1 cellular context compared by ENCODE assay signal in the genomic region with DNA sequence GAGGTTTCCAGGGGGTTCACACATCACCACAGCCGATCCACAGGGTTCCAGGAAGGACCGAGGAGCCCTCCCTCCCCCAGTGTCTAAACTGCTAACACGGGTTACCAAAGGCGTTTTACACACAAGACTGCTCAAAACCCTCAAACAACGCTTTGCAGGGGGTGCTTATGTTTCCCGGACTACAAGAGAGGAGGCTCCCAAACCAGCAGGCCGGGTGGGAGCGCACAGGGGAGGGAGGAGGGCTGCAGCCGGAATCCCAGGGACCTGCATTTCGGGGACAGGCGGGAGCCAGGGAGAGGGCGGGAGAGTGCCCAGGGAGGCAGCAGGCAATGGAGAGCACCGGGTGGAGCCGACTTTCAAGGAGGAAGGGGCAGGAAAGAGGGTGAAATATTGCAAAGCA.
TF ChIP-seq lines count a peak whose summit lies in the region.

No MANE protein-coding gene starts in this region.

TF ChIP-seq in HepG2, 621 proteins besides CTCF, POLR2A, EP300 and RAD21 (continued from another document):
- TF ChIP-seq, protein P1, sequence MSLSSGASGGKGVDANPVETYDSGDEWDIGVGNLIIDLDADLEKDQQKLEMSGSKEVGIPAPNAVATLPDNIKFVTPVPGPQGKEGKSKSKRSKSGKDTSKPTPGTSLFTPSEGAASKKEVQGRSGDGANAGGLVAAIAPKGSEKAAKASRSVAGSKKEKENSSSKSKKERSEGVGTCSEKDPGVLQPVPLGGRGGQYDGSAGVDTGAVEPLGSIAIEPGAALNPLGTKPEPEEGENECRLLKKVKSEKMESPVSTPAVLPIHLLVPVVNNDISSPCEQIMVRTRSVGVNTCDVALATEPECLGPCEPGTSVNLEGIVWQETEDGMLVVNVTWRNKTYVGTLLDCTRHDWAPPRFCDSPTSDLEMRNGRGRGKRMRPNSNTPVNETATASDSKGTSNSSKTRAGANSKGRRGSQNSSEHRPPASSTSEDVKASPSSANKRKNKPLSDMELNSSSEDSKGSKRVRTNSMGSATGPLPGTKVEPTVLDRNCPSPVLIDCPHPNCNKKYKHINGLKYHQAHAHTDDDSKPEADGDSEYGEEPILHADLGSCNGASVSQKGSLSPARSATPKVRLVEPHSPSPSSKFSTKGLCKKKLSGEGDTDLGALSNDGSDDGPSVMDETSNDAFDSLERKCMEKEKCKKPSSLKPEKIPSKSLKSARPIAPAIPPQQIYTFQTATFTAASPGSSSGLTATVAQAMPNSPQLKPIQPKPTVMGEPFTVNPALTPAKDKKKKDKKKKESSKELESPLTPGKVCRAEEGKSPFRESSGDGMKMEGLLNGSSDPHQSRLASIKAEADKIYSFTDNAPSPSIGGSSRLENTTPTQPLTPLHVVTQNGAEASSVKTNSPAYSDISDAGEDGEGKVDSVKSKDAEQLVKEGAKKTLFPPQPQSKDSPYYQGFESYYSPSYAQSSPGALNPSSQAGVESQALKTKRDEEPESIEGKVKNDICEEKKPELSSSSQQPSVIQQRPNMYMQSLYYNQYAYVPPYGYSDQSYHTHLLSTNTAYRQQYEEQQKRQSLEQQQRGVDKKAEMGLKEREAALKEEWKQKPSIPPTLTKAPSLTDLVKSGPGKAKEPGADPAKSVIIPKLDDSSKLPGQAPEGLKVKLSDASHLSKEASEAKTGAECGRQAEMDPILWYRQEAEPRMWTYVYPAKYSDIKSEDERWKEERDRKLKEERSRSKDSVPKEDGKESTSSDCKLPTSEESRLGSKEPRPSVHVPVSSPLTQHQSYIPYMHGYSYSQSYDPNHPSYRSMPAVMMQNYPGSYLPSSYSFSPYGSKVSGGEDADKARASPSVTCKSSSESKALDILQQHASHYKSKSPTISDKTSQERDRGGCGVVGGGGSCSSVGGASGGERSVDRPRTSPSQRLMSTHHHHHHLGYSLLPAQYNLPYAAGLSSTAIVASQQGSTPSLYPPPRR (CRISPR knock-in tag; IDR thresholded peaks at IDR 0.05; ENCODE audit: borderline replicate concordance) = no peak
- TF ChIP-seq ZNF337 (CRISPR knock-in tag; IDR thresholded peaks at IDR 0.05; ENCODE audit: borderline replicate concordance, low read depth) (no peak), HIVEP1 (CRISPR knock-in tag; IDR thresholded peaks at IDR 0.05) (peak; percentile 25; the same call in 1 of the 2 replicates), ZMYM3 (CRISPR knock-in tag; IDR thresholded peaks at IDR 0.05) (no peak), KDM6A (CRISPR knock-in tag; IDR thresholded peaks at IDR 0.05; ENCODE audit: low read depth) (no peak), ZSCAN30 (CRISPR knock-in tag; IDR thresholded peaks at IDR 0.05) (no peak), ZNF83 (CRISPR knock-in tag; IDR thresholded peaks at IDR 0.05; ENCODE audit: borderline replicate concordance) (no peak), SALL2 (CRISPR knock-in tag; IDR thresholded peaks at IDR 0.05) (no peak)
- TF ChIP-seq, protein P2, sequence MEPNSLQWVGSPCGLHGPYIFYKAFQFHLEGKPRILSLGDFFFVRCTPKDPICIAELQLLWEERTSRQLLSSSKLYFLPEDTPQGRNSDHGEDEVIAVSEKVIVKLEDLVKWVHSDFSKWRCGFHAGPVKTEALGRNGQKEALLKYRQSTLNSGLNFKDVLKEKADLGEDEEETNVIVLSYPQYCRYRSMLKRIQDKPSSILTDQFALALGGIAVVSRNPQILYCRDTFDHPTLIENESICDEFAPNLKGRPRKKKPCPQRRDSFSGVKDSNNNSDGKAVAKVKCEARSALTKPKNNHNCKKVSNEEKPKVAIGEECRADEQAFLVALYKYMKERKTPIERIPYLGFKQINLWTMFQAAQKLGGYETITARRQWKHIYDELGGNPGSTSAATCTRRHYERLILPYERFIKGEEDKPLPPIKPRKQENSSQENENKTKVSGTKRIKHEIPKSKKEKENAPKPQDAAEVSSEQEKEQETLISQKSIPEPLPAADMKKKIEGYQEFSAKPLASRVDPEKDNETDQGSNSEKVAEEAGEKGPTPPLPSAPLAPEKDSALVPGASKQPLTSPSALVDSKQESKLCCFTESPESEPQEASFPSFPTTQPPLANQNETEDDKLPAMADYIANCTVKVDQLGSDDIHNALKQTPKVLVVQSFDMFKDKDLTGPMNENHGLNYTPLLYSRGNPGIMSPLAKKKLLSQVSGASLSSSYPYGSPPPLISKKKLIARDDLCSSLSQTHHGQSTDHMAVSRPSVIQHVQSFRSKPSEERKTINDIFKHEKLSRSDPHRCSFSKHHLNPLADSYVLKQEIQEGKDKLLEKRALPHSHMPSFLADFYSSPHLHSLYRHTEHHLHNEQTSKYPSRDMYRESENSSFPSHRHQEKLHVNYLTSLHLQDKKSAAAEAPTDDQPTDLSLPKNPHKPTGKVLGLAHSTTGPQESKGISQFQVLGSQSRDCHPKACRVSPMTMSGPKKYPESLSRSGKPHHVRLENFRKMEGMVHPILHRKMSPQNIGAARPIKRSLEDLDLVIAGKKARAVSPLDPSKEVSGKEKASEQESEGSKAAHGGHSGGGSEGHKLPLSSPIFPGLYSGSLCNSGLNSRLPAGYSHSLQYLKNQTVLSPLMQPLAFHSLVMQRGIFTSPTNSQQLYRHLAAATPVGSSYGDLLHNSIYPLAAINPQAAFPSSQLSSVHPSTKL (CRISPR knock-in tag; IDR thresholded peaks at IDR 0.05) = no peak
- TF ChIP-seq, protein P3, sequence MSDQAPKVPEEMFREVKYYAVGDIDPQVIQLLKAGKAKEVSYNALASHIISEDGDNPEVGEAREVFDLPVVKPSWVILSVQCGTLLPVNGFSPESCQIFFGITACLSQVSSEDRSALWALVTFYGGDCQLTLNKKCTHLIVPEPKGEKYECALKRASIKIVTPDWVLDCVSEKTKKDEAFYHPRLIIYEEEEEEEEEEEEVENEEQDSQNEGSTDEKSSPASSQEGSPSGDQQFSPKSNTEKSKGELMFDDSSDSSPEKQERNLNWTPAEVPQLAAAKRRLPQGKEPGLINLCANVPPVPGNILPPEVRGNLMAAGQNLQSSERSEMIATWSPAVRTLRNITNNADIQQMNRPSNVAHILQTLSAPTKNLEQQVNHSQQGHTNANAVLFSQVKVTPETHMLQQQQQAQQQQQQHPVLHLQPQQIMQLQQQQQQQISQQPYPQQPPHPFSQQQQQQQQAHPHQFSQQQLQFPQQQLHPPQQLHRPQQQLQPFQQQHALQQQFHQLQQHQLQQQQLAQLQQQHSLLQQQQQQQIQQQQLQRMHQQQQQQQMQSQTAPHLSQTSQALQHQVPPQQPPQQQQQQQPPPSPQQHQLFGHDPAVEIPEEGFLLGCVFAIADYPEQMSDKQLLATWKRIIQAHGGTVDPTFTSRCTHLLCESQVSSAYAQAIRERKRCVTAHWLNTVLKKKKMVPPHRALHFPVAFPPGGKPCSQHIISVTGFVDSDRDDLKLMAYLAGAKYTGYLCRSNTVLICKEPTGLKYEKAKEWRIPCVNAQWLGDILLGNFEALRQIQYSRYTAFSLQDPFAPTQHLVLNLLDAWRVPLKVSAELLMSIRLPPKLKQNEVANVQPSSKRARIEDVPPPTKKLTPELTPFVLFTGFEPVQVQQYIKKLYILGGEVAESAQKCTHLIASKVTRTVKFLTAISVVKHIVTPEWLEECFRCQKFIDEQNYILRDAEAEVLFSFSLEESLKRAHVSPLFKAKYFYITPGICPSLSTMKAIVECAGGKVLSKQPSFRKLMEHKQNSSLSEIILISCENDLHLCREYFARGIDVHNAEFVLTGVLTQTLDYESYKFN (CRISPR knock-in tag; conservative IDR thresholded peaks at IDR 0.05) = peak; percentile 3; the same call in 1 of the 2 replicates
- TF ChIP-seq, protein P4, sequence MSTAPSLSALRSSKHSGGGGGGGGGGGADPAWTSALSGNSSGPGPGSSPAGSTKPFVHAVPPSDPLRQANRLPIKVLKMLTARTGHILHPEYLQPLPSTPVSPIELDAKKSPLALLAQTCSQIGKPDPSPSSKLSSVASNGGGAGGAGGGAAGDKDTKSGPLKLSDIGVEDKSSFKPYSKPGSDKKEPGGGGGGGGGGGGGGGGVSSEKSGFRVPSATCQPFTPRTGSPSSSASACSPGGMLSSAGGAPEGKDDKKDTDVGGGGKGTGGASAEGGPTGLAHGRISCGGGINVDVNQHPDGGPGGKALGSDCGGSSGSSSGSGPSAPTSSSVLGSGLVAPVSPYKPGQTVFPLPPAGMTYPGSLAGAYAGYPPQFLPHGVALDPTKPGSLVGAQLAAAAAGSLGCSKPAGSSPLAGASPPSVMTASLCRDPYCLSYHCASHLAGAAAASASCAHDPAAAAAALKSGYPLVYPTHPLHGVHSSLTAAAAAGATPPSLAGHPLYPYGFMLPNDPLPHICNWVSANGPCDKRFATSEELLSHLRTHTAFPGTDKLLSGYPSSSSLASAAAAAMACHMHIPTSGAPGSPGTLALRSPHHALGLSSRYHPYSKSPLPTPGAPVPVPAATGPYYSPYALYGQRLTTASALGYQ (CRISPR knock-in tag; IDR thresholded peaks at IDR 0.05) = no peak
- TF ChIP-seq, protein P5, sequence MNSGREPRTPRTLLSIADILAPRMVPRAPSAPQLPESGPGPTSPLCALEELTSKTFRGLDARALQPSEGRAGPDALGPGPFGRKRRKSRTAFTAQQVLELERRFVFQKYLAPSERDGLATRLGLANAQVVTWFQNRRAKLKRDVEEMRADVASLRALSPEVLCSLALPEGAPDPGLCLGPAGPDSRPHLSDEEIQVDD (CRISPR knock-in tag; IDR thresholded peaks at IDR 0.05; ENCODE audit: borderline replicate concordance) = no peak
